Comparison of ENCODE assay signal across 23 cellular contexts in genomic region chr5:54915466-54916027, GRCh38.
"Had no signal": no experiment of that assay in that cellular context is flagged by ENCODE, and none has a peak within 500 bp of the region (broad histone marks: within the 10 kb centered on the region; RNA-seq: fewer than 3 reads in every experiment).

No MANE protein-coding gene starts in this region.

- H3K9me3 ChIP-seq: SJSA1 had no signal

- H3K36me3 ChIP-seq: MG63, SJSA1 had no signal

- FAIRE-seq: HTR-8/SVneo, RCC 7860 had no signal

- H3K27ac ChIP-seq: HL-60, SJSA1, SK-N-MC had no signal

- DNase-seq: KBM-7, MG63, NCI-H1092, NCI-H1105 treated with DMSO at 0.1 percent for 48 hours, NCI-H1436, NCI-H187, NCI-H2029, NCI-H2081 treated with DMSO at 0.1 percent for 48 hours, NCI-H2171, NCI-H226, NCI-H446, NCI-H510A, NCI-H524 treated with DMSO at 0.1 percent for 48 hours, NCI-H69, NCI-H774, Right ventricle myocardium superior, RPMI8226, SIG-M5 had no signal

- H3K4me3 ChIP-seq: MG63, SJSA1, SK-N-MC had no signal

- H3K27me3 ChIP-seq: SJSA1 had no signal
